Comparison of ENCODE assay signal across 22 cellular contexts in genomic region chr17:80668375-80669149, GRCh38.
A peak's percentile ranks its signal among the peaks of the same experiment; 100 is the strongest.
DNase-seq lines count a peak whose midpoint lies in the region; ATAC-seq and TF ChIP-seq lines count a peak whose summit lies in the region.
"Had no signal": no experiment of that assay in that cellular context is flagged by ENCODE, and none has a peak within 500 bp of the region (broad histone marks: within the 10 kb centered on the region; RNA-seq: fewer than 3 reads in every experiment).

No MANE protein-coding gene starts in this region.

- H3K4me1 Mint-ChIP-seq in activated CD4-positive, alpha-beta memory T cell treated with anti-CD3 and anti-CD28 coated beads, Interleukin-2, amount 10 ng/mL, durations not matched to agents 7 days and 5 days = peaks cover 84% of the 10 kb centered on the region
- H3K4me1 Mint-ChIP-seq in activated CD4-positive, alpha-beta memory T cell treated with anti-CD3 and anti-CD28 coated beads for 36 hours (ENCODE audit: low read depth) = peaks cover 62% of the 10 kb centered on the region
- H3K4me1 Mint-ChIP-seq in progenitor cell of endocrine pancreas (ENCODE audit: low read depth) = peaks cover 36% of the 10 kb centered on the region

- no peak for ATAC-seq in left cardiac atrium
- ATAC-seq: natural killer cell had no signal

- H3K4me3 Mint-ChIP-seq in activated CD4-positive, alpha-beta memory T cell treated with anti-CD3 and anti-CD28 coated beads, Interleukin-2, amount 10 ng/mL, durations not matched to agents 7 days and 5 days = peak overlapping the region; percentile 4
- H3K4me3 Mint-ChIP-seq in activated CD4-positive, alpha-beta memory T cell treated with anti-CD3 and anti-CD28 coated beads for 36 hours = no peak overlapping the region
- no peak overlapping the region for H3K4me3 Mint-ChIP-seq in progenitor cell of endocrine pancreas (ENCODE audit: low read depth)
- H3K4me3 Mint-ChIP-seq: IgD-negative memory B cell, natural killer cell had no signal

- H3K9me3 ChIP-seq in Loucy (ENCODE audit: insufficient read depth, low read depth, low read length) = no peaks in the 10 kb centered on the region
- H3K9me3 ChIP-seq: esophagus muscularis mucosa, vagina had no signal

- peak overlapping the region; percentile 84 for H3K27ac Mint-ChIP-seq in activated CD4-positive, alpha-beta memory T cell treated with anti-CD3 and anti-CD28 coated beads, Interleukin-2, amount 10 ng/mL, durations not matched to agents 7 days and 5 days
- no peak overlapping the region for H3K27ac Mint-ChIP-seq in activated CD4-positive, alpha-beta memory T cell treated with anti-CD3 and anti-CD28 coated beads for 36 hours
- H3K27ac Mint-ChIP-seq in progenitor cell of endocrine pancreas = peak overlapping the region; percentile 37
- H3K27ac Mint-ChIP-seq: IgD-negative memory B cell, natural killer cell had no signal

- DNase-seq in activated CD4-positive, alpha-beta memory T cell treated with anti-CD3 and anti-CD28 coated beads, Interleukin-2, amount 10 ng/mL, durations not matched to agents 7 days and 5 days = no peak
- no peak for DNase-seq in activated CD4-positive, alpha-beta memory T cell treated with anti-CD3 and anti-CD28 coated beads for 36 hours
- DNase-seq in brain microvascular endothelial cell = no peak
- no peak for DNase-seq in progenitor cell of endocrine pancreas (ENCODE audit: low spot score, unreplicated experiment)
- DNase-seq in activated effector memory CD4-positive, alpha-beta T cell treated with Interleukin-2 at 50 U/mL for 16 hours = no peak
- no peak for DNase-seq in left cardiac atrium
- DNase-seq in stimulated activated CD4-positive, alpha-beta T cell treated with anti-CD3 and anti-CD28 coated beads, Interleukin-1b, Interleukin-23, amount 100 ng/mL, for 48 hours = no peak
- DNase-seq: activated CD4-positive, alpha-beta T cell treated with anti-CD3 and anti-CD28 coated beads, Interleukin-2, amount 50 U/mL, for 48 hours; anterior cingulate cortex; DMS79 treated with DMSO at 0.1 percent for 48 hours; HCEC 1CT; kidney glomerular epithelial cell; mesendoderm; natural killer cell; NCI-H1930; NCI-H446; small intestine; stimulated activated CD4-positive, alpha-beta T cell treated with anti-CD3 and anti-CD28 coated beads, Interleukin-4, amount 100 ng/mL, for 1 hour had no signal

- POLR2A ChIA-PET in activated CD4-positive, alpha-beta memory T cell treated with anti-CD3 and anti-CD28 coated beads, Interleukin-2, amount 10 ng/mL, durations not matched to agents 7 days and 5 days (lab: Charles Lee) = no interaction called here
- POLR2A ChIA-PET in activated CD4-positive, alpha-beta memory T cell treated with anti-CD3 and anti-CD28 coated beads for 36 hours (lab: Charles Lee) = no interaction called here

- H3K36me3 ChIP-seq in Loucy (ENCODE audit: insufficient read depth, low read length) (no peaks in the 10 kb centered on the region), brain microvascular endothelial cell (replicated peaks) (no peaks in the 10 kb centered on the region)
- H3K36me3 ChIP-seq: vagina had no signal

- H3K4me2 ChIP-seq in Loucy (ENCODE audit: low read depth, low read length, poor library complexity, severe bottlenecking) = peak overlapping the region; percentile 78

- CTCF ChIA-PET in activated CD4-positive, alpha-beta memory T cell treated with anti-CD3 and anti-CD28 coated beads, Interleukin-2, amount 10 ng/mL, durations not matched to agents 7 days and 5 days (lab: Charles Lee) = no interaction called here
- CTCF ChIA-PET in activated CD4-positive, alpha-beta memory T cell treated with anti-CD3 and anti-CD28 coated beads for 36 hours (lab: Charles Lee) = no interaction called here

- H3K4me1 ChIP-seq in Loucy (ENCODE audit: insufficient read depth, low read length, poor library complexity, severe bottlenecking) = peaks cover 60% of the 10 kb centered on the region

- H3K9me2 ChIP-seq in Loucy (replicated peaks; ENCODE audit: low read depth, low read length) = no peaks in the 10 kb centered on the region

- peak overlapping the region; percentile 53 for H3K9ac ChIP-seq in Loucy (ENCODE audit: low read depth, low read length, poor library complexity, severe bottlenecking)

- H3K27me3 ChIP-seq in Loucy (ENCODE audit: insufficient read depth, low read length, poor library complexity, severe bottlenecking) = no peaks in the 10 kb centered on the region
- H3K27me3 ChIP-seq in brain microvascular endothelial cell (replicated peaks) = no peaks in the 10 kb centered on the region
- H3K27me3 ChIP-seq: esophagus muscularis mucosa, vagina had no signal

- in situ Hi-C loops in brain microvascular endothelial cell (cut with HindIII; ENCODE audit: low pct_ligation_motif_present, low sequenced_read_pairs) = no loop called here

- H2AFZ ChIP-seq in Loucy (ENCODE audit: low read length) = no peak overlapping the region

- intact Hi-C loops in activated CD4-positive, alpha-beta memory T cell treated with anti-CD3 and anti-CD28 coated beads for 36 hours (cut with micrococcal nuclease) = loop anchor here (5.0 kb wide), 1 partner anchor 61 kb away; no protein-coding TSS in a partner anchor
- intact Hi-C loops in left cardiac atrium (cut with DNase I) = no loop called here

- H3K27ac ChIP-seq in brain microvascular endothelial cell = peak overlapping the region; percentile 32
- H3K27ac ChIP-seq: esophagus muscularis mucosa, vagina had no signal

- peak overlapping the region; percentile 8 for H3K4me3 ChIP-seq in Loucy (ENCODE audit: low read length, poor library complexity, severe bottlenecking)
- no peak overlapping the region for H3K4me3 ChIP-seq in brain microvascular endothelial cell (ENCODE audit: low read depth, low read length)
- H3K4me3 ChIP-seq: esophagus muscularis mucosa, vagina had no signal

- H3K79me2 ChIP-seq in Loucy (ENCODE audit: insufficient read depth, low read length) = peaks cover 75% of the 10 kb centered on the region

- H4K20me1 ChIP-seq in Loucy (ENCODE audit: insufficient read depth, low read length, poor library complexity, severe bottlenecking) = no peaks in the 10 kb centered on the region

- H3K9me3 Mint-ChIP-seq in activated CD4-positive, alpha-beta memory T cell treated with anti-CD3 and anti-CD28 coated beads, Interleukin-2, amount 10 ng/mL, durations not matched to agents 7 days and 5 days = no peaks in the 10 kb centered on the region
- H3K9me3 Mint-ChIP-seq in activated CD4-positive, alpha-beta memory T cell treated with anti-CD3 and anti-CD28 coated beads for 36 hours = no peaks in the 10 kb centered on the region
- H3K9me3 Mint-ChIP-seq in progenitor cell of endocrine pancreas (ENCODE audit: low read depth) = no peaks in the 10 kb centered on the region
- H3K9me3 Mint-ChIP-seq: IgD-negative memory B cell, natural killer cell had no signal

- H3K27me3 Mint-ChIP-seq in activated CD4-positive, alpha-beta memory T cell treated with anti-CD3 and anti-CD28 coated beads, Interleukin-2, amount 10 ng/mL, durations not matched to agents 7 days and 5 days = no peaks in the 10 kb centered on the region
- no peaks in the 10 kb centered on the region for H3K27me3 Mint-ChIP-seq in activated CD4-positive, alpha-beta memory T cell treated with anti-CD3 and anti-CD28 coated beads for 36 hours
- H3K27me3 Mint-ChIP-seq in progenitor cell of endocrine pancreas = no peaks in the 10 kb centered on the region
- H3K27me3 Mint-ChIP-seq: IgD-negative memory B cell had no signal

- 0 out of 2 replicates have a peak, but pooled peaks cover 2% of the 10 kb centered on the region for H3F3A ChIP-seq in Loucy (ENCODE audit: low read depth)

- peaks cover 26% of the 10 kb centered on the region for H3K36me3 Mint-ChIP-seq in activated CD4-positive, alpha-beta memory T cell treated with anti-CD3 and anti-CD28 coated beads, Interleukin-2, amount 10 ng/mL, durations not matched to agents 7 days and 5 days (ENCODE audit: low read depth)
- peaks cover 5% of the 10 kb centered on the region for H3K36me3 Mint-ChIP-seq in activated CD4-positive, alpha-beta memory T cell treated with anti-CD3 and anti-CD28 coated beads for 36 hours
- peaks cover 4% of the 10 kb centered on the region for H3K36me3 Mint-ChIP-seq in progenitor cell of endocrine pancreas (ENCODE audit: insufficient read depth)
- H3K36me3 Mint-ChIP-seq: natural killer cell had no signal

- TF ChIP-seq CTCF in Loucy (conservative IDR thresholded peaks at IDR 0.05; ENCODE audit: low read length) = no peak
- TF ChIP-seq CTCF in brain microvascular endothelial cell (IDR thresholded peaks at IDR 0.05; ENCODE audit: low read depth, low read length, missing control alignments) = no peak
- no peak for TF ChIP-seq CTCF in progenitor cell of endocrine pancreas (IDR thresholded peaks at IDR 0.05; ENCODE audit: unreplicated experiment)
